ENCODE assay signal across 8 cellular contexts in genomic region chr17:30599424-30600061, GRCh38.
DNase-seq lines count a peak whose midpoint lies in the region; ATAC-seq, FAIRE-seq and TF ChIP-seq lines count a peak whose summit lies in the region.

No MANE protein-coding gene starts in this region.

- H3K4me1 Mint-ChIP-seq in activated T-cell treated with anti-CD3 and anti-CD28 coated beads, Interleukin-2, amount 50 U/mL, for 24 hours (ENCODE audit: low read depth), result peaks cover 21% of the 10 kb centered on the region
- H3K4me1 Mint-ChIP-seq in activated CD8-positive, alpha-beta T cell treated with anti-CD3 and anti-CD28 coated beads for 36 hours (ENCODE audit: low read depth), result peaks cover 14% of the 10 kb centered on the region

- dilution Hi-C loops in keratinocyte (cut with MboI; ENCODE audit: extremely low pct_ligation_motif_present, low sequenced_read_pairs), result no loop called here

- POLR2A ChIA-PET in activated CD8-positive, alpha-beta T cell treated with anti-CD3 and anti-CD28 coated beads for 36 hours (lab: Charles Lee), result interaction anchor here (1.1 kb wide), 1 partner anchor 122 kb away, joined by 3 read pairs; the partner anchor contains the start of gene GOSR1

- no peak overlapping the region for H3K27ac Mint-ChIP-seq in activated T-cell treated with anti-CD3 and anti-CD28 coated beads, Interleukin-2, amount 50 U/mL, for 24 hours
- H3K27ac Mint-ChIP-seq in activated CD8-positive, alpha-beta T cell treated with anti-CD3 and anti-CD28 coated beads for 36 hours, result no peak overlapping the region

- H3K27me3 ChIP-seq in keratinocyte (ENCODE audit: control insufficient read depth, extremely low read depth, insufficient read depth, low read length) (no peaks in the 10 kb centered on the region), thymus (ENCODE audit: control insufficient read depth, insufficient read depth) (no peaks in the 10 kb centered on the region)

- peak overlapping the region; percentile 92 for H3K4me2 ChIP-seq in keratinocyte (ENCODE audit: control insufficient read depth, extremely low read depth, insufficient read depth, low read depth, low read length)

- H3K4me1 ChIP-seq in keratinocyte (ENCODE audit: control insufficient read depth, extremely low read depth, insufficient read depth, low read length) (peaks cover 8% of the 10 kb centered on the region), thymus (ENCODE audit: control insufficient read depth, insufficient read depth, low read length) (peaks cover 4% of the 10 kb centered on the region)

- H3K27ac ChIP-seq in keratinocyte (ENCODE audit: control insufficient read depth, insufficient read depth, low read length), result peak overlapping the region; percentile 41
- H3K27ac ChIP-seq in thymus (ENCODE audit: low read depth), result peak overlapping the region; percentile 33

- H3K4me3 Mint-ChIP-seq in activated T-cell treated with anti-CD3 and anti-CD28 coated beads, Interleukin-2, amount 50 U/mL, for 24 hours, result peak overlapping the region; percentile 94
- H3K4me3 Mint-ChIP-seq in activated CD8-positive, alpha-beta T cell treated with anti-CD3 and anti-CD28 coated beads for 36 hours, result peak overlapping the region; percentile 96

- no peak for FAIRE-seq in keratinocyte (lab: Jason Lieb, UNC)

- CTCF ChIA-PET in activated CD8-positive, alpha-beta T cell treated with anti-CD3 and anti-CD28 coated beads for 36 hours (lab: Charles Lee), result interaction anchor here (1.1 kb wide), 1 partner anchor 122 kb away, joined by 3 read pairs; the partner anchor contains the start of gene GOSR1

- no peak for TF ChIP-seq CTCF in activated CD8-positive, alpha-beta T cell treated with anti-CD3 and anti-CD28 coated beads for 36 hours (IDR thresholded peaks at IDR 0.05)
- no peak for TF ChIP-seq CTCF in keratinocyte (optimal IDR thresholded peaks at IDR 0.05 in 1 of 3, IDR thresholded peaks at IDR 0.05 in 1 of 3, conservative IDR thresholded peaks at IDR 0.05 in 1 of 3; ENCODE audit: extremely low read depth in 1 of 3, insufficient read depth in 2 of 3, low read length in 3 of 3)

- H3K36me3 Mint-ChIP-seq in activated T-cell treated with anti-CD3 and anti-CD28 coated beads, Interleukin-2, amount 50 U/mL, for 24 hours (ENCODE audit: low read depth), result peaks cover 6% of the 10 kb centered on the region
- H3K36me3 Mint-ChIP-seq in activated CD8-positive, alpha-beta T cell treated with anti-CD3 and anti-CD28 coated beads for 36 hours (ENCODE audit: low read depth), result peaks cover 1% of the 10 kb centered on the region

- no peak for ATAC-seq in activated CD8-positive, alpha-beta T cell treated with anti-CD3 and anti-CD28 coated beads for 36 hours
- ATAC-seq in HG02973 (IDR thresholded peaks at IDR 0.05; ENCODE audit: unreplicated experiment), result no peak

- H3K9me3 ChIP-seq in keratinocyte (ENCODE audit: control insufficient read depth, low read depth, low read length) (no peaks in the 10 kb centered on the region), thymus (ENCODE audit: control insufficient read depth) (no peaks in the 10 kb centered on the region)

- H3K9me1 ChIP-seq in keratinocyte (ENCODE audit: control insufficient read depth, extremely low read depth, insufficient read depth, low read length), result no peaks in the 10 kb centered on the region

- DNase-seq in activated T-cell treated with anti-CD3 and anti-CD28 coated beads, Interleukin-2, amount 50 U/mL, for 24 hours, result no peak
- DNase-seq in activated T-cell treated with anti-CD3 and anti-CD28 coated beads, Interleukin-2, amount 50 U/mL, for 1 hour, result no peak
- no peak for DNase-seq in activated CD8-positive, alpha-beta T cell treated with anti-CD3 and anti-CD28 coated beads for 36 hours
- DNase-seq in keratinocyte (ENCODE audit: low read depth, low spot score), result no peak
- DNase-seq in ecto neural progenitor cell (ENCODE audit: low spot score), result no peak
- DNase-seq in medulla oblongata (ENCODE audit: extremely low spot score), result no peak

- peaks cover 2% of the 10 kb centered on the region for H3K27me3 Mint-ChIP-seq in activated T-cell treated with anti-CD3 and anti-CD28 coated beads, Interleukin-2, amount 50 U/mL, for 24 hours
- H3K27me3 Mint-ChIP-seq in activated CD8-positive, alpha-beta T cell treated with anti-CD3 and anti-CD28 coated beads for 36 hours, result peaks cover 1% of the 10 kb centered on the region

- H3K4me3 ChIP-seq in keratinocyte (ENCODE audit: control insufficient read depth in 2 of 3, extremely low read depth in 1 of 3, insufficient read depth in 2 of 3, low read depth in 1 of 3, low read length in 3 of 3), result peak overlapping the region; percentile 78 to 87 (median 87)
- H3K4me3 ChIP-seq in thymus (ENCODE audit: low read length), result peak overlapping the region; percentile 92

- H4K20me1 ChIP-seq in keratinocyte (ENCODE audit: control insufficient read depth, extremely low read depth, insufficient read depth, low read length), result no peaks in the 10 kb centered on the region

- no peaks in the 10 kb centered on the region for H3K36me3 ChIP-seq in keratinocyte (ENCODE audit: control insufficient read depth in 2 of 2, extremely low read depth in 1 of 2, insufficient read depth in 2 of 2, low read length in 2 of 2)
- H3K36me3 ChIP-seq in thymus (ENCODE audit: control insufficient read depth, insufficient read depth), result no peaks in the 10 kb centered on the region

- peaks cover 19% of the 10 kb centered on the region for H3K79me2 ChIP-seq in keratinocyte (ENCODE audit: control insufficient read depth, insufficient read depth, low read length)

- intact Hi-C loops in activated CD8-positive, alpha-beta T cell treated with anti-CD3 and anti-CD28 coated beads for 36 hours (cut with micrococcal nuclease), result no loop called here

- H2AFZ ChIP-seq in keratinocyte (ENCODE audit: control insufficient read depth, low read length), result peak overlapping the region; percentile 95

- H3K9ac ChIP-seq in keratinocyte (ENCODE audit: control insufficient read depth, extremely low read depth, insufficient read depth, low read length), result peak overlapping the region; percentile 80

- WGBS in thymus, result 51% methylated on average over 13 of the region's 13 CpGs

- H3K9me3 Mint-ChIP-seq in activated T-cell treated with anti-CD3 and anti-CD28 coated beads, Interleukin-2, amount 50 U/mL, for 24 hours, result no peaks in the 10 kb centered on the region
- no peaks in the 10 kb centered on the region for H3K9me3 Mint-ChIP-seq in activated CD8-positive, alpha-beta T cell treated with anti-CD3 and anti-CD28 coated beads for 36 hours
